In genomic region chr1:226436855-226437491, GRCh38 we compare ENCODE assay signal across 9 cellular contexts. TPM values are rescaled to one million over a fixed set of nuclear protein-coding genes. Genes with fewer than 3 reads are reported as not detected.
DNase-seq lines count a peak whose midpoint lies in the region; ATAC-seq and TF ChIP-seq lines count a peak whose summit lies in the region.
"Had no signal": no experiment of that assay in that cellular context is flagged by ENCODE, and none has a peak within 500 bp of the region (broad histone marks: within the 10 kb centered on the region; RNA-seq: fewer than 3 reads in every experiment).

No MANE protein-coding gene starts in this region.

- intact Hi-C loops in colonic mucosa (cut with DNase I) = no loop called here

- peak; percentile 80 for DNase-seq in DMS53 (lab: John Stamatoyannopoulos, UW)
- peak; percentile 77 for DNase-seq in NAMALWA (ENCODE audit: low spot score)
- peak; percentile 85 to 89 for DNase-seq in NCI-H526 (lab: John Stamatoyannopoulos, UW)
- peak; percentile 10 for DNase-seq in kidney glomerular epithelial cell (lab: John Stamatoyannopoulos, UW)
- DNase-seq in activated naive CD4-positive, alpha-beta T cell treated with anti-CD3 and anti-CD28 coated beads, Interleukin-2, amount 10 ng/mL, durations not matched to agents 7 days and 5 days = no peak
- no peak for DNase-seq in dermis blood vessel endothelial cell
- no peak for DNase-seq in colonic mucosa

- no peak for TF ChIP-seq CTCF in colonic mucosa (IDR thresholded peaks at IDR 0.05)

- H3K4me3 ChIP-seq in colonic mucosa = no peak overlapping the region
- H3K4me3 ChIP-seq: skin epidermis had no signal

- no peaks in the 10 kb centered on the region for H3K4me1 ChIP-seq in colonic mucosa

- H3K9ac ChIP-seq in colonic mucosa (ENCODE audit: low read depth in 2 of 2, low read length in 2 of 2) = no peak overlapping the region

- H3K27me3 ChIP-seq in colonic mucosa = no peaks in the 10 kb centered on the region

- H3K27me3 Mint-ChIP-seq in activated naive CD4-positive, alpha-beta T cell treated with anti-CD3 and anti-CD28 coated beads, Interleukin-2, amount 10 ng/mL, durations not matched to agents 7 days and 5 days = peaks cover 63% of the 10 kb centered on the region

- CTCF ChIA-PET in activated naive CD4-positive, alpha-beta T cell treated with anti-CD3 and anti-CD28 coated beads, Interleukin-2, amount 10 ng/mL, durations not matched to agents 7 days and 5 days (lab: Charles Lee) = no interaction called here

- no peaks in the 10 kb centered on the region for H3K9me3 Mint-ChIP-seq in activated naive CD4-positive, alpha-beta T cell treated with anti-CD3 and anti-CD28 coated beads, Interleukin-2, amount 10 ng/mL, durations not matched to agents 7 days and 5 days

- no peak overlapping the region for H3K4me3 Mint-ChIP-seq in activated naive CD4-positive, alpha-beta T cell treated with anti-CD3 and anti-CD28 coated beads, Interleukin-2, amount 10 ng/mL, durations not matched to agents 7 days and 5 days

- no peaks in the 10 kb centered on the region for H3K36me3 ChIP-seq in colonic mucosa

- no peaks in the 10 kb centered on the region for H3K9me3 ChIP-seq in colonic mucosa

- H3K36me3 Mint-ChIP-seq in activated naive CD4-positive, alpha-beta T cell treated with anti-CD3 and anti-CD28 coated beads, Interleukin-2, amount 10 ng/mL, durations not matched to agents 7 days and 5 days = no peaks in the 10 kb centered on the region

- no peak overlapping the region for H3K27ac ChIP-seq in colonic mucosa
- H3K27ac ChIP-seq: skin epidermis had no signal

- H3K4me1 Mint-ChIP-seq in activated naive CD4-positive, alpha-beta T cell treated with anti-CD3 and anti-CD28 coated beads, Interleukin-2, amount 10 ng/mL, durations not matched to agents 7 days and 5 days = no peaks in the 10 kb centered on the region

- ATAC-seq in GM21529 (IDR thresholded peaks at IDR 0.05; ENCODE audit: unreplicated experiment) = no peak

- H3K27ac Mint-ChIP-seq in activated naive CD4-positive, alpha-beta T cell treated with anti-CD3 and anti-CD28 coated beads, Interleukin-2, amount 10 ng/mL, durations not matched to agents 7 days and 5 days = no peak overlapping the region

RNA-seq across cellular contexts. Expression of gene PARP1, which starts 29.1 kb away (rescaled TPM):
- total RNA-seq in dermis blood vessel endothelial cell (126 and 190 TPM in 2 replicates), colonic mucosa (10 to 100 TPM; 56.7 to 96.3 TPM)

Comparison
In these comparisons a context has a peak if more than half of its experiments do, and no peak if none do; other contexts are left out.
1. DNase-seq: peak in DMS53 (single experiment), NAMALWA (single experiment), NCI-H526 (2 of 2) and kidney glomerular epithelial cell (single experiment); none in activated naive CD4-positive, alpha-beta T cell treated with anti-CD3 and anti-CD28 coated beads, Interleukin-2, amount 10 ng/mL, durations not matched to agents 7 days and 5 days (single experiment), dermis blood vessel endothelial cell (single experiment) and colonic mucosa (single experiment).